ENCODE assay signal across 8 cellular contexts in genomic region chr14:67837011-67837624, GRCh38. TPM values are rescaled to one million over a fixed set of nuclear protein-coding genes. Genes with fewer than 3 reads are reported as not detected.
DNase-seq lines count a peak whose midpoint lies in the region; ATAC-seq, FAIRE-seq and TF ChIP-seq lines count a peak whose summit lies in the region.

No MANE protein-coding gene starts in this region.

- no peaks in the 10 kb centered on the region for H3F3A ChIP-seq in PC-3 (ENCODE audit: low read length, unreplicated experiment)

- FAIRE-seq in astrocyte (lab: Jason Lieb, UNC): peak; percentile 41

- peak; percentile 82 for ATAC-seq in PC-3
- ATAC-seq in stimulated activated memory B cell treated with anti-CD40 and anti-IgM and Interleukin-4, amounts not matched to agents 10 μg/mL and 1 μg/mL and 100 μg/mL, for 72 hours: no peak

- intact Hi-C loops in PC-3 (cut with micrococcal nuclease): loop anchor here (1.0 to 5.0 kb wide), 4 partner anchors 45 to 1007 kb away; no protein-coding TSS in a partner anchor

- H3K4me3 ChIP-seq in PC-3 (ENCODE audit: low read length) (no peak overlapping the region), astrocyte (ENCODE audit: insufficient read depth, low read depth, low read length) (no peak overlapping the region)

- H3K9me3 ChIP-seq in PC-3 (ENCODE audit: low read length): no peaks in the 10 kb centered on the region
- H3K9me3 ChIP-seq in astrocyte (ENCODE audit: insufficient read depth, low read depth, low read length): no peaks in the 10 kb centered on the region

- H3K79me2 ChIP-seq in PC-3 (ENCODE audit: low read length) (no peaks in the 10 kb centered on the region), astrocyte (ENCODE audit: insufficient read depth, low read length) (no peaks in the 10 kb centered on the region)

- H3K27ac ChIP-seq in PC-3 (ENCODE audit: low read length) (no peak overlapping the region), astrocyte (ENCODE audit: low read depth, low read length) (no peak overlapping the region)

- H3K27me3 ChIP-seq in PC-3 (ENCODE audit: low read length) (no peaks in the 10 kb centered on the region), astrocyte (ENCODE audit: insufficient read depth, low read length) (no peaks in the 10 kb centered on the region)

- H3K4me1 ChIP-seq in PC-3 (ENCODE audit: insufficient read depth, low read length) (peaks cover 7% of the 10 kb centered on the region; the same call in 1 of the 2 replicates), astrocyte (ENCODE audit: insufficient read depth, low read length) (no peaks in the 10 kb centered on the region)

- H3K9me3 Mint-ChIP-seq in astrocyte (ENCODE audit: unreplicated experiment): no peaks in the 10 kb centered on the region
- H3K9me3 Mint-ChIP-seq in stimulated activated memory B cell treated with anti-CD40 and anti-IgM and Interleukin-4, amounts not matched to agents 10 μg/mL and 1 μg/mL and 100 μg/mL, for 72 hours: no peaks in the 10 kb centered on the region

- no peak overlapping the region for H3K9ac ChIP-seq in PC-3 (ENCODE audit: low read length)
- H3K9ac ChIP-seq in astrocyte (ENCODE audit: low read length): no peak overlapping the region

- H3K27me3 Mint-ChIP-seq in astrocyte (ENCODE audit: low read depth, unreplicated experiment): no peaks in the 10 kb centered on the region
- H3K27me3 Mint-ChIP-seq in stimulated activated memory B cell treated with anti-CD40 and anti-IgM and Interleukin-4, amounts not matched to agents 10 μg/mL and 1 μg/mL and 100 μg/mL, for 72 hours: no peaks in the 10 kb centered on the region

- H3K4me3 Mint-ChIP-seq in astrocyte (ENCODE audit: unreplicated experiment): no peak overlapping the region
- H3K4me3 Mint-ChIP-seq in stimulated activated memory B cell treated with anti-CD40 and anti-IgM and Interleukin-4, amounts not matched to agents 10 μg/mL and 1 μg/mL and 100 μg/mL, for 72 hours: no peak overlapping the region

- H2AFZ ChIP-seq in PC-3 (ENCODE audit: low read length) (no peak overlapping the region), astrocyte (ENCODE audit: low read depth, low read length) (no peak overlapping the region)

- no TSS peak for BruUV-seq in PC-3 (replicated peaks; lab: Mats Ljungman, UMichigan)

- H3K9me2 ChIP-seq in PC-3 (replicated peaks; ENCODE audit: low read length): no peaks in the 10 kb centered on the region

- no peaks in the 10 kb centered on the region for H3K36me3 ChIP-seq in PC-3 (ENCODE audit: low read depth, low read length)
- no peaks in the 10 kb centered on the region for H3K36me3 ChIP-seq in astrocyte (ENCODE audit: insufficient read depth, low read length)

- H3K4me2 ChIP-seq in PC-3 (ENCODE audit: low read length): no peak overlapping the region
- no peak overlapping the region for H3K4me2 ChIP-seq in astrocyte (ENCODE audit: low read length)

- peak; percentile 93 for TF ChIP-seq CTCF in PC-3 (conservative IDR thresholded peaks at IDR 0.05; ENCODE audit: low read depth, low read length)
- TF ChIP-seq CTCF in astrocyte (IDR thresholded peaks at IDR 0.05; ENCODE audit: insufficient read depth, low read depth, low read length): peak; percentile 77

- DNase-seq in NCI-H1417 (lab: John Stamatoyannopoulos, UW) (peak; percentile 39 to 78 (median 68)), NCI-H1417 treated with DMSO at 0.1 percent for 48 hours (lab: John Stamatoyannopoulos, UW) (no peak), HT1080 (ENCODE audit: low read depth) (peak; percentile 68), PC-3 (peak; percentile 86), astrocyte (ENCODE audit: low read depth) (peak; percentile 81), iris pigment epithelial cell (ENCODE audit: low read depth) (peak; percentile 87), islet precursor cell (no peak)

- no peak overlapping the region for H3K27ac Mint-ChIP-seq in astrocyte (ENCODE audit: unreplicated experiment)
- peak overlapping the region; percentile 37 for H3K27ac Mint-ChIP-seq in stimulated activated memory B cell treated with anti-CD40 and anti-IgM and Interleukin-4, amounts not matched to agents 10 μg/mL and 1 μg/mL and 100 μg/mL, for 72 hours

- H3K4me1 Mint-ChIP-seq in astrocyte (ENCODE audit: low read depth, unreplicated experiment): no peaks in the 10 kb centered on the region
- H3K4me1 Mint-ChIP-seq in stimulated activated memory B cell treated with anti-CD40 and anti-IgM and Interleukin-4, amounts not matched to agents 10 μg/mL and 1 μg/mL and 100 μg/mL, for 72 hours: peaks cover 2% of the 10 kb centered on the region

- no peaks in the 10 kb centered on the region for H3K36me3 Mint-ChIP-seq in astrocyte (ENCODE audit: low read depth, unreplicated experiment)
- H3K36me3 Mint-ChIP-seq in stimulated activated memory B cell treated with anti-CD40 and anti-IgM and Interleukin-4, amounts not matched to agents 10 μg/mL and 1 μg/mL and 100 μg/mL, for 72 hours: peaks cover 18% of the 10 kb centered on the region

- H4K20me1 ChIP-seq in PC-3 (ENCODE audit: low read length) (no peaks in the 10 kb centered on the region), astrocyte (ENCODE audit: insufficient read depth, low read length) (no peaks in the 10 kb centered on the region)

- POLR2A ChIA-PET in PC-3 (lab: Charles Lee; ENCODE audit: unreplicated experiment): interaction anchor here (0.6 kb wide), 1 partner anchor 44 kb away, joined by 5 read pairs; no protein-coding TSS in a partner anchor

- CTCF ChIA-PET in PC-3 (lab: Charles Lee): interaction anchor here (0.7 kb wide), 1 partner anchor 485 kb away, joined by 3 read pairs; no protein-coding TSS in a partner anchor

RNA-seq across cellular contexts. Expression of gene RAD51B, which starts 17.5 kb away (rescaled TPM):
- total RNA-seq in HT1080 (2014; rRNA removed; shearing (Covaris generic)): 8.5 and 9.4 TPM in 2 replicates
- polyA plus RNA-seq in HT1080 (2015; cell fraction: cytosol; rRNA removed): 5.2 and 5.6 TPM in 2 replicates
- 5.4 and 6.4 TPM in 2 replicates for polyA plus RNA-seq in HT1080 (2015; cell fraction: nucleus; rRNA removed)
- 8.6 and 10.8 TPM in 2 replicates for total RNA-seq in PC-3 (2014; rRNA removed)
- 8.2 and 10.8 TPM in 2 replicates for total RNA-seq in astrocyte

RNA-seq across cellular contexts. Expression of gene ZFYVE26, which starts 20.7 kb away (rescaled TPM):
- 7.2 and 13.4 TPM in 2 replicates for total RNA-seq in HT1080 (2014; rRNA removed; shearing (Covaris generic))
- polyA plus RNA-seq in HT1080 (2015; cell fraction: cytosol; rRNA removed): 3.3 and 5.0 TPM in 2 replicates
- 15.6 and 16.3 TPM in 2 replicates for polyA plus RNA-seq in HT1080 (2015; cell fraction: nucleus; rRNA removed)
- total RNA-seq in PC-3 (2014; rRNA removed): 20.0 and 21.1 TPM in 2 replicates
- 26.3 and 27.4 TPM in 2 replicates for total RNA-seq in astrocyte

Comparison
In these comparisons a context has a peak if more than half of its experiments do, and no peak if none do; other contexts are left out.
1. DNase-seq: peak in NCI-H1417 (3 of 3), HT1080 (single experiment), PC-3 (single experiment), astrocyte (single experiment) and iris pigment epithelial cell (single experiment); none in NCI-H1417 treated with DMSO at 0.1 percent for 48 hours (single experiment) and islet precursor cell (single experiment).